2 cellular contexts compared by ENCODE assay signal in genomic region chr6:79115557-79115956, GRCh38.
TF ChIP-seq lines count a peak whose summit lies in the region.

No MANE protein-coding gene starts in this region.

TF ChIP-seq in GM23338, 12 proteins besides CTCF, POLR2A, EP300 and RAD21:
- TF ChIP-seq EZH2 (IDR thresholded peaks at IDR 0.05; ENCODE audit: low read depth, unreplicated experiment) (no peak), ZNF114 (CRISPR knock-in tag; IDR thresholded peaks at IDR 0.05) (no peak), ZNF331 (CRISPR knock-in tag; IDR thresholded peaks at IDR 0.05; ENCODE audit: low read depth) (no peak), CREB1 (CRISPR knock-in tag; IDR thresholded peaks at IDR 0.05; ENCODE audit: low read depth) (no peak), JUNB (IDR thresholded peaks at IDR 0.05; ENCODE audit: unreplicated experiment) (no peak), STAT1 (IDR thresholded peaks at IDR 0.05; ENCODE audit: unreplicated experiment) (no peak), POLR2AphosphoS5 (IDR thresholded peaks at IDR 0.05; ENCODE audit: low read depth) (no peak), REST (IDR thresholded peaks at IDR 0.05; ENCODE audit: unreplicated experiment) (no peak), EZH2phosphoT487 (IDR thresholded peaks at IDR 0.05; ENCODE audit: unreplicated experiment) (no peak), NANOG (IDR thresholded peaks at IDR 0.05; ENCODE audit: borderline replicate concordance) (no peak), ETS1 (IDR thresholded peaks at IDR 0.05) (no peak)
- TF ChIP-seq, protein P1, sequence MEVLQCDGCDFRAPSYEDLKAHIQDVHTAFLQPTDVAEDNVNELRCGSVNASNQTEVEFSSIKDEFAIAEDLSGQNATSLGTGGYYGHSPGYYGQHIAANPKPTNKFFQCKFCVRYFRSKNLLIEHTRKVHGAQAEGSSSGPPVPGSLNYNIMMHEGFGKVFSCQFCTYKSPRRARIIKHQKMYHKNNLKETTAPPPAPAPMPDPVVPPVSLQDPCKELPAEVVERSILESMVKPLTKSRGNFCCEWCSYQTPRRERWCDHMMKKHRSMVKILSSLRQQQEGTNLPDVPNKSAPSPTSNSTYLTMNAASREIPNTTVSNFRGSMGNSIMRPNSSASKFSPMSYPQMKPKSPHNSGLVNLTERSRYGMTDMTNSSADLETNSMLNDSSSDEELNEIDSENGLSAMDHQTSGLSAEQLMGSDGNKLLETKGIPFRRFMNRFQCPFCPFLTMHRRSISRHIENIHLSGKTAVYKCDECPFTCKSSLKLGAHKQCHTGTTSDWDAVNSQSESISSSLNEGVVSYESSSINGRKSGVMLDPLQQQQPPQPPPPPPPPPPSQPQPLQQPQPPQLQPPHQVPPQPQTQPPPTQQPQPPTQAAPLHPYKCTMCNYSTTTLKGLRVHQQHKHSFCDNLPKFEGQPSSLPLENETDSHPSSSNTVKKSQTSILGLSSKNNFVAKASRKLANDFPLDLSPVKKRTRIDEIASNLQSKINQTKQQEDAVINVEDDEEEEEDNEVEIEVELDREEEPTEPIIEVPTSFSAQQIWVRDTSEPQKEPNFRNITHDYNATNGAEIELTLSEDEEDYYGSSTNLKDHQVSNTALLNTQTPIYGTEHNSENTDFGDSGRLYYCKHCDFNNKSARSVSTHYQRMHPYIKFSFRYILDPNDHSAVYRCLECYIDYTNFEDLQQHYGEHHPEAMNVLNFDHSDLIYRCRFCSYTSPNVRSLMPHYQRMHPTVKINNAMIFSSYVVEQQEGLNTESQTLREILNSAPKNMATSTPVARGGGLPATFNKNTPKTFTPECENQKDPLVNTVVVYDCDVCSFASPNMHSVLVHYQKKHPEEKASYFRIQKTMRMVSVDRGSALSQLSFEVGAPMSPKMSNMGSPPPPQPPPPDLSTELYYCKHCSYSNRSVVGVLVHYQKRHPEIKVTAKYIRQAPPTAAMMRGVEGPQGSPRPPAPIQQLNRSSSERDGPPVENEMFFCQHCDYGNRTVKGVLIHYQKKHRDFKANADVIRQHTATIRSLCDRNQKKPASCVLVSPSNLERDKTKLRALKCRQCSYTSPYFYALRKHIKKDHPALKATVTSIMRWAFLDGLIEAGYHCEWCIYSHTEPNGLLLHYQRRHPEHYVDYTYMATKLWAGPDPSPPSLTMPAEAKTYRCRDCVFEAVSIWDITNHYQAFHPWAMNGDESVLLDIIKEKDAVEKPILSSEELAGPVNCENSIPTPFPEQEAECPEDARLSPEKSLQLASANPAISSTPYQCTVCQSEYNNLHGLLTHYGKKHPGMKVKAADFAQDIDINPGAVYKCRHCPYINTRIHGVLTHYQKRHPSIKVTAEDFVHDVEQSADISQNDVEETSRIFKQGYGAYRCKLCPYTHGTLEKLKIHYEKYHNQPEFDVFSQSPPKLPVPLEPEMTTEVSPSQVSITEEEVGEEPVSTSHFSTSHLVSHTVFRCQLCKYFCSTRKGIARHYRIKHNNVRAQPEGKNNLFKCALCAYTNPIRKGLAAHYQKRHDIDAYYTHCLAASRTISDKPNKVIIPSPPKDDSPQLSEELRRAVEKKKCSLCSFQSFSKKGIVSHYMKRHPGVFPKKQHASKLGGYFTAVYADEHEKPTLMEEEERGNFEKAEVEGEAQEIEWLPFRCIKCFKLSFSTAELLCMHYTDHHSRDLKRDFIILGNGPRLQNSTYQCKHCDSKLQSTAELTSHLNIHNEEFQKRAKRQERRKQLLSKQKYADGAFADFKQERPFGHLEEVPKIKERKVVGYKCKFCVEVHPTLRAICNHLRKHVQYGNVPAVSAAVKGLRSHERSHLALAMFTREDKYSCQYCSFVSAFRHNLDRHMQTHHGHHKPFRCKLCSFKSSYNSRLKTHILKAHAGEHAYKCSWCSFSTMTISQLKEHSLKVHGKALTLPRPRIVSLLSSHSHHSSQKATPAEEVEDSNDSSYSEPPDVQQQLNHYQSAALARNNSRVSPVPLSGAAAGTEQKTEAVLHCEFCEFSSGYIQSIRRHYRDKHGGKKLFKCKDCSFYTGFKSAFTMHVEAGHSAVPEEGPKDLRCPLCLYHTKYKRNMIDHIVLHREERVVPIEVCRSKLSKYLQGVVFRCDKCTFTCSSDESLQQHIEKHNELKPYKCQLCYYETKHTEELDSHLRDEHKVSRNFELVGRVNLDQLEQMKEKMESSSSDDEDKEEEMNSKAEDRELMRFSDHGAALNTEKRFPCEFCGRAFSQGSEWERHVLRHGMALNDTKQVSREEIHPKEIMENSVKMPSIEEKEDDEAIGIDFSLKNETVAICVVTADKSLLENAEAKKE (CRISPR knock-in tag; IDR thresholded peaks at IDR 0.05) = no peak

TF ChIP-seq in H1, 55 proteins besides CTCF, POLR2A, EP300 and RAD21:
- TF ChIP-seq SP4 (IDR thresholded peaks at IDR 0.05; ENCODE audit: low read length) (no peak), TBP (IDR thresholded peaks at IDR 0.05; ENCODE audit: low read depth, low read length) (no peak), SIRT6 (IDR thresholded peaks at IDR 0.05; ENCODE audit: low read length) (no peak), CEBPB (IDR thresholded peaks at IDR 0.05; ENCODE audit: low read depth, low read length) (no peak), GABPA (IDR thresholded peaks at IDR 0.05; ENCODE audit: borderline replicate concordance, insufficient read depth, low read length) (no peak), TCF12 (IDR thresholded peaks at IDR 0.05; ENCODE audit: low read depth, low read length) (no peak), FOSL1 (IDR thresholded peaks at IDR 0.05; ENCODE audit: insufficient read depth, low read depth, low read length) (no peak), YY1 (IDR thresholded peaks at IDR 0.05; ENCODE audit: low read depth, low read length) (no peak), MAFK (IDR thresholded peaks at IDR 0.05; ENCODE audit: low read depth, low read length) (no peak), POLR2AphosphoS5 (IDR thresholded peaks at IDR 0.05; ENCODE audit: low read depth, low read length) (no peak), TAF1 (IDR thresholded peaks at IDR 0.05; ENCODE audit: low read depth, low read length) (no peak), CHD7 (IDR thresholded peaks at IDR 0.05; ENCODE audit: insufficient replicate concordance, low read length) (no peak), HDAC2 (IDR thresholded peaks at IDR 0.05; ENCODE audit: borderline replicate concordance in 1 of 2, low read depth in 2 of 2, low read length in 2 of 2) (no peak), HDAC6 (IDR thresholded peaks at IDR 0.05; ENCODE audit: low read depth, low read length) (no peak), CHD1 (IDR thresholded peaks at IDR 0.05; ENCODE audit: low read depth, low read length) (no peak), BACH1 (IDR thresholded peaks at IDR 0.05; ENCODE audit: low read length) (no peak), TEAD4 (IDR thresholded peaks at IDR 0.05; ENCODE audit: low read depth, low read length) (no peak), MAX (IDR thresholded peaks at IDR 0.05) (no peak), CREB1 (IDR thresholded peaks at IDR 0.05) (no peak), BRCA1 (IDR thresholded peaks at IDR 0.05; ENCODE audit: low read depth, low read length) (no peak)
